1 cellular context compared by ENCODE assay signal in genomic region chr21:34950980-34951379, GRCh38.
TF ChIP-seq lines count a peak whose summit lies in the region.

No MANE protein-coding gene starts in this region.

TF ChIP-seq in IMR-90, 13 proteins besides CTCF, POLR2A, EP300 and RAD21 (continued from another document):
- TF ChIP-seq ELK1 (IDR thresholded peaks at IDR 0.05; ENCODE audit: borderline replicate concordance, low read depth, low read length) (no peak), NFE2L2 (IDR thresholded peaks at IDR 0.05; ENCODE audit: low read depth, low read length) (no peak), FOS (IDR thresholded peaks at IDR 0.05; ENCODE audit: low read depth, low read length) (no peak), RFX5 (IDR thresholded peaks at IDR 0.05; ENCODE audit: low read depth, low read length) (no peak), RCOR1 (IDR thresholded peaks at IDR 0.05; ENCODE audit: insufficient replicate concordance, low read length) (no peak), MXI1 (IDR thresholded peaks at IDR 0.05; ENCODE audit: borderline replicate concordance, low read depth, low read length) (no peak)
- TF ChIP-seq, protein P1, sequence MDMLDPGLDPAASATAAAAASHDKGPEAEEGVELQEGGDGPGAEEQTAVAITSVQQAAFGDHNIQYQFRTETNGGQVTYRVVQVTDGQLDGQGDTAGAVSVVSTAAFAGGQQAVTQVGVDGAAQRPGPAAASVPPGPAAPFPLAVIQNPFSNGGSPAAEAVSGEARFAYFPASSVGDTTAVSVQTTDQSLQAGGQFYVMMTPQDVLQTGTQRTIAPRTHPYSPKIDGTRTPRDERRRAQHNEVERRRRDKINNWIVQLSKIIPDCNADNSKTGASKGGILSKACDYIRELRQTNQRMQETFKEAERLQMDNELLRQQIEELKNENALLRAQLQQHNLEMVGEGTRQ (IDR thresholded peaks at IDR 0.05; ENCODE audit: low read depth, low read length) = no peak
